16 cellular contexts compared by ENCODE assay signal in the genomic region with DNA sequence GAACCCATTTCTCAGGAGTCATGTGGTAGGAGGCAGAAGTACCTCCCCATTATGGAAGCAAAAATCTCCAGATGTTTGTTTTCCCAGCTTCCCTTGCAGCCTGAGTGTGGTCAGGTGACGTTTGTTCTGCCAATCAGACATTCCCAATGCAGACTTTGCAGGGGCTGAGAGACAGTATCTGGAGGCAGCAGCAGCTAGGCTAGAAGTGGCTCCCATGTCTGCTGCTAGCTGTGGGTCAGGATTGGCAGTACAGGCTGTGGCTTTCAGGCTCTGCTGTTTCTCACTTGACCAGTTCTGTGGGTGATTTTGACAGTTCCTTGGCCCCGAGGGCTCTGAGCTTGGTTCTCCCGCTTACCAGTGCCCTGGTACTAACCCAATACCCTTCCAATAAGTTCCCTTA. TPM values are rescaled to one million over a fixed set of nuclear protein-coding genes. Genes with fewer than 3 reads are reported as not detected.
A peak's percentile ranks its signal among the peaks of the same experiment; 100 is the strongest.
DNase-seq lines count a peak whose midpoint lies in the region; ATAC-seq, FAIRE-seq and TF ChIP-seq lines count a peak whose summit lies in the region.
"Had no signal": no experiment of that assay in that cellular context is flagged by ENCODE, and none has a peak within 500 bp of the region (broad histone marks: within the 10 kb centered on the region; RNA-seq: fewer than 3 reads in every experiment).

No MANE protein-coding gene starts in this region.

- ATAC-seq in GM12878: peak; percentile 22; the same call in 1 of the 3 replicates

- in situ Hi-C loops in GM12878 (cut with MboI): no loop called here
- in situ Hi-C loops in transverse colon (cut with MboI; ENCODE audit: low pct_ligation_motif_present in 1 of 4, low pct_unique_long_range_greater_than_20kb in 1 of 4, low sequenced_read_pairs in 3 of 4): no loop called here

- no peak for TF ChIP-seq CTCF in A673 (conservative IDR thresholded peaks at IDR 0.05; ENCODE audit: low read depth, low read length)
- no peak for TF ChIP-seq CTCF in GM12878 (IDR thresholded peaks at IDR 0.05 in 2 of 3, conservative IDR thresholded peaks at IDR 0.05 in 1 of 3; ENCODE audit: control insufficient read depth in 2 of 3, extremely low read depth in 1 of 3, insufficient read depth in 1 of 3, low read depth in 3 of 3, low read length in 3 of 3)
- no peak for TF ChIP-seq CTCF in transverse colon (IDR thresholded peaks at IDR 0.05)
- TF ChIP-seq CTCF in esophagus muscularis mucosa (IDR thresholded peaks at IDR 0.05): no peak

- H3K9ac ChIP-seq in GM12878 (ENCODE audit: control insufficient read depth, insufficient read depth, low read length): no peak overlapping the region
- H3K9ac ChIP-seq: GM23248 had no signal

- no peaks in the 10 kb centered on the region for H4K20me1 ChIP-seq in GM12878 (ENCODE audit: control insufficient read depth, insufficient read depth)

- no peak overlapping the region for H3K4me2 ChIP-seq in GM12878 (ENCODE audit: control insufficient read depth, insufficient read depth)
- H3K4me2 ChIP-seq: PC-9 had no signal

- intact Hi-C loops in A673 (cut with micrococcal nuclease; ENCODE audit: unreplicated experiment) (no loop called here), GM12878 (cut with micrococcal nuclease; ENCODE audit: unreplicated experiment) (no loop called here), transverse colon (cut with DNase I; ENCODE audit: low total_unique reads) (no loop called here), esophagus muscularis mucosa (cut with DNase I) (no loop called here)

- WGBS in GM12878 (ENCODE audit: insufficient coverage, insufficient replicate concordance, low lambda C conversion rate, missing lambda C conversion rate): 4% methylated on average over 3 of the region's 3 CpGs
- WGBS in transverse colon (ENCODE audit: low coverage in 1 of 2), 2 donors: 69% methylated on average over 3 of the region's 3 CpGs; no CpG with 5 or more reads in 1 of the 2 donors
- WGBS in esophagus muscularis mucosa: 74% methylated on average over 3 of the region's 3 CpGs

- no peaks in the 10 kb centered on the region for H3K79me2 ChIP-seq in GM12878 (ENCODE audit: control insufficient read depth, insufficient read depth, low read length)

- no peak for FAIRE-seq in GM12878 (lab: Jason Lieb, UNC)

- RAD21 ChIA-PET in GM12878 (lab: Charles Lee; ENCODE audit: unreplicated experiment): no interaction called here

- H3K27ac ChIP-seq in A673 (ENCODE audit: low read depth, low read length, poor library complexity, severe bottlenecking) (no peak overlapping the region), GM12878 (ENCODE audit: control insufficient read depth, insufficient read depth) (no peak overlapping the region), transverse colon (no peak overlapping the region), esophagus muscularis mucosa (replicated peaks in 1 of 4) (no peak overlapping the region)
- H3K27ac ChIP-seq: GM23248, HL-60, PC-9 had no signal

- POLR2A ChIA-PET in A673 (lab: Charles Lee; ENCODE audit: low non-redundant PET) (interaction anchor here (0.5 kb wide), 1 partner anchor 379 kb away, joined by 3 read pairs; no protein-coding TSS in a partner anchor), GM12878 (lab: Charles Lee) (interaction anchor here (0.7 kb wide), 1 partner anchor 9 kb away, joined by 3 read pairs; no protein-coding TSS in a partner anchor)

- H3K4me3 ChIP-seq in A673 (ENCODE audit: low read depth, low read length, poor library complexity, severe bottlenecking) (no peak overlapping the region), GM12878 (no peak overlapping the region), transverse colon (no peak overlapping the region), esophagus muscularis mucosa (no peak overlapping the region)
- H3K4me3 ChIP-seq: GM23248, PC-9 had no signal

- H2AFZ ChIP-seq in GM12878 (ENCODE audit: control insufficient read depth, low read depth, low read length): no peak overlapping the region
- H2AFZ ChIP-seq: GM23248, PC-9 had no signal

- no peaks in the 10 kb centered on the region for H3K9me3 ChIP-seq in A673 (ENCODE audit: low read depth, low read length, poor library complexity, severe bottlenecking)
- peaks cover 3% of the 10 kb centered on the region; the same call in 2 of the 3 replicates for H3K9me3 ChIP-seq in GM12878 (replicated peaks; ENCODE audit: control insufficient read depth, insufficient read depth, low read length)
- H3K9me3 ChIP-seq in transverse colon: peaks cover 0 to 4% of the 10 kb centered on the region in 2 donors
- H3K9me3 ChIP-seq in esophagus muscularis mucosa: peaks cover 0 to 20% (median 6%) of the 10 kb centered on the region in 4 donors

- TF ChIP-seq EP300 in GM12878 (IDR thresholded peaks at IDR 0.05; ENCODE audit: borderline replicate concordance in 1 of 2, control insufficient read depth in 1 of 2, low read depth in 2 of 2, low read length in 2 of 2) (no peak), transverse colon (IDR thresholded peaks at IDR 0.05; ENCODE audit: low read depth) (no peak), esophagus muscularis mucosa (IDR thresholded peaks at IDR 0.05) (no peak)

- no peaks in the 10 kb centered on the region for H3K36me3 ChIP-seq in A673 (ENCODE audit: insufficient read depth, low read length, poor library complexity, severe bottlenecking)
- H3K36me3 ChIP-seq in GM12878 (ENCODE audit: control insufficient read depth in 2 of 2, insufficient read depth in 2 of 2, low read length in 1 of 2): no peaks in the 10 kb centered on the region
- no peaks in the 10 kb centered on the region for H3K36me3 ChIP-seq in transverse colon
- no peaks in the 10 kb centered on the region for H3K36me3 ChIP-seq in esophagus muscularis mucosa

- DNase-seq in A673 (ENCODE audit: low spot score) (peak; percentile 14), ELF-1 (ENCODE audit: low read depth, low spot score) (peak; percentile 33), GM12878 (ENCODE audit: low read depth, low spot score) (no peak), iPS-NIHi7 (ENCODE audit: extremely low spot score) (peak; percentile 7), transverse colon (no peak), esophagus muscularis mucosa (ENCODE audit: extremely low spot score) (no peak), GM19238 (ENCODE audit: insufficient read length, low spot score) (no peak)
- DNase-seq: CD4-positive, CD25-positive, alpha-beta regulatory T cell; GM23248; NCI-H1417 treated with DMSO at 0.1 percent for 48 hours; NCI-H2029; NCI-H2171; NCI-H446; NCI-H69 had no signal

- BruUV-seq in A673 (replicated peaks; lab: Mats Ljungman, UMichigan) (no TSS peak), GM12878 (replicated peaks; lab: Mats Ljungman, UMichigan) (no TSS peak)

- H3K27me3 ChIP-seq in A673 (replicated peaks; ENCODE audit: insufficient read depth, low read depth, low read length, poor library complexity): no peaks in the 10 kb centered on the region
- H3K27me3 ChIP-seq in GM12878 (replicated peaks in 1 of 2; ENCODE audit: control insufficient read depth in 2 of 2, insufficient read depth in 2 of 2, low read length in 1 of 2): no peaks in the 10 kb centered on the region; a peak in 1 of 4 replicates
- peaks cover 11% of the 10 kb centered on the region for H3K27me3 ChIP-seq in transverse colon
- peaks cover 0 to 37% (median 0%) of the 10 kb centered on the region in 4 donors for H3K27me3 ChIP-seq in esophagus muscularis mucosa

- TF ChIP-seq POLR2A in GM12878 (IDR thresholded peaks at IDR 0.05; ENCODE audit: low read depth, low read length): no peak
- no peak for TF ChIP-seq POLR2A in transverse colon (IDR thresholded peaks at IDR 0.05)
- no peak for TF ChIP-seq POLR2A in esophagus muscularis mucosa (IDR thresholded peaks at IDR 0.05; ENCODE audit: low read depth)

- no peak for TF ChIP-seq RAD21 in GM12878 (IDR thresholded peaks at IDR 0.05; ENCODE audit: insufficient read depth, low read depth, low read length)

- H3K4me1 ChIP-seq in A673 (ENCODE audit: insufficient read depth, low read length, poor library complexity, severe bottlenecking) (no peaks in the 10 kb centered on the region), GM12878 (ENCODE audit: control insufficient read depth, insufficient read depth, low read length) (peaks cover 13% of the 10 kb centered on the region), transverse colon (no peaks in the 10 kb centered on the region), esophagus muscularis mucosa (no peaks in the 10 kb centered on the region)

- CTCF ChIA-PET in A673 (lab: Charles Lee): interaction anchor here (1.2 kb wide), 1 partner anchor 13 kb away, joined by 4 read pairs; no protein-coding TSS in a partner anchor
- CTCF ChIA-PET in GM12878 (lab: Yijun Ruan, JAX): interaction anchor here (1.2 to 1.4 kb wide), 3 partner anchors 10 to 111 kb away, joined by 4 to 5 read pairs (median 5); no protein-coding TSS in a partner anchor

- SMC1A ChIA-PET in GM12878 (lab: Charles Lee; ENCODE audit: uncharacterized antibody, unreplicated experiment): interaction anchor here (0.8 kb wide), 1 partner anchor 28 kb away, joined by 3 read pairs; no protein-coding TSS in a partner anchor

TF ChIP-seq in GM12878, 131 proteins besides CTCF, POLR2A, EP300 and RAD21 (continues in another document):
- no peak for TF ChIP-seq HDAC2 (IDR thresholded peaks at IDR 0.05)
- TF ChIP-seq SREBF1 (IDR thresholded peaks at IDR 0.05; ENCODE audit: low read length): no peak
- no peak for TF ChIP-seq SUZ12 (IDR thresholded peaks at IDR 0.05; ENCODE audit: unreplicated experiment)
- no peak for TF ChIP-seq GATAD2B (conservative IDR thresholded peaks at IDR 0.05; ENCODE audit: low read depth)
- no peak for TF ChIP-seq TARDBP (IDR thresholded peaks at IDR 0.05; ENCODE audit: borderline replicate concordance)
- TF ChIP-seq CREB1 (IDR thresholded peaks at IDR 0.05; ENCODE audit: low read depth): no peak
- TF ChIP-seq HDGF (IDR thresholded peaks at IDR 0.05): no peak

RNA-seq across cellular contexts. Expression of gene NBPF3, which starts 58.6 kb away (rescaled TPM):
- 12.9 and 15.3 TPM in 2 replicates for total RNA-seq in A673 (2021)
- total RNA-seq in GM12878 (2013; cell fraction: nucleolus; rRNA removed): 21.4 and 22.5 TPM in 2 replicates
- total RNA-seq in GM12878 (2014; rRNA removed): 2.8 and 3.6 TPM in 2 replicates
- 3.4 and 4.1 TPM in 2 replicates for total RNA-seq in GM12878 (2014; rRNA removed; fragmentation: Illumina TruSeq; extraction: Trizol)
- 4.0 TPM in 2 replicates for total RNA-seq in GM12878 (2021)
- 2.0 TPM for polyA plus RNA-seq in GM12878 (2011; ENCODE audit: low read depth)
- polyA plus RNA-seq in GM12878 (2011; rRNA removed): 4.4 and 5.2 TPM in 2 replicates
- 3.0 and 3.2 TPM in 2 replicates for polyA plus RNA-seq in GM12878 (2011; cell fraction: cytosol; rRNA removed)
- 8.5 and 13.1 TPM in 2 replicates for polyA plus RNA-seq in GM12878 (2011; cell fraction: nucleus; rRNA removed)
- polyA plus RNA-seq in GM12878 (2012): 1.6 and 2.8 TPM in 2 replicates
- polyA plus RNA-seq in GM12878 (2014; fragmentation: Illumina TruSeq; extraction: Trizol): 3.0 and 3.3 TPM in 2 replicates
- polyA plus RNA-seq in GM12878 (2014; fragmentation: Nextera tagmentation; extraction: Ambion mirVana): under 1 TPM; 0.56 to 0.66 TPM
- 2.4 and 2.6 TPM in 2 replicates for polyA plus RNA-seq in GM12878 (2014; rRNA removed)
- 1 to 10 TPM in 1 of 2 experiments, under 1 TPM in 1; 0.93 to 2.6 TPM for polyA plus RNA-seq in GM12878 (2016; fragmentation: Nextera tagmentation; extraction: Ambion mirVana)
- 6.4 and 6.7 TPM in 2 replicates for polyA minus RNA-seq in GM12878 (2011; rRNA and poly(A)+ RNA removed)
- 2.1 and 3.5 TPM in 2 replicates for polyA minus RNA-seq in GM12878 (2011; cell fraction: cytosol; rRNA and poly(A)+ RNA removed)
- 4.2 and 6.6 TPM in 2 replicates for polyA minus RNA-seq in GM12878 (2011; cell fraction: nucleus; rRNA and poly(A)+ RNA removed)
- total RNA-seq in transverse colon: 10 to 100 TPM in 2 of 4 donors, 1 to 10 TPM in 2; 2.3 to 80.2 (median 10.9) TPM
- total RNA-seq in esophagus muscularis mucosa: 10 to 100 TPM in 2 of 4 donors, 1 to 10 TPM in 2; 5.8 to 13.1 (median 9.0) TPM

Comparison
In these comparisons a context has a peak if more than half of its experiments do, and no peak if none do; other contexts are left out.
1. DNase-seq: peak in A673 (single experiment), ELF-1 (single experiment) and iPS-NIHi7 (single experiment); none in GM12878 (single experiment), transverse colon (single experiment), esophagus muscularis mucosa (single experiment) and GM19238 (single experiment).